In the genomic region with DNA sequence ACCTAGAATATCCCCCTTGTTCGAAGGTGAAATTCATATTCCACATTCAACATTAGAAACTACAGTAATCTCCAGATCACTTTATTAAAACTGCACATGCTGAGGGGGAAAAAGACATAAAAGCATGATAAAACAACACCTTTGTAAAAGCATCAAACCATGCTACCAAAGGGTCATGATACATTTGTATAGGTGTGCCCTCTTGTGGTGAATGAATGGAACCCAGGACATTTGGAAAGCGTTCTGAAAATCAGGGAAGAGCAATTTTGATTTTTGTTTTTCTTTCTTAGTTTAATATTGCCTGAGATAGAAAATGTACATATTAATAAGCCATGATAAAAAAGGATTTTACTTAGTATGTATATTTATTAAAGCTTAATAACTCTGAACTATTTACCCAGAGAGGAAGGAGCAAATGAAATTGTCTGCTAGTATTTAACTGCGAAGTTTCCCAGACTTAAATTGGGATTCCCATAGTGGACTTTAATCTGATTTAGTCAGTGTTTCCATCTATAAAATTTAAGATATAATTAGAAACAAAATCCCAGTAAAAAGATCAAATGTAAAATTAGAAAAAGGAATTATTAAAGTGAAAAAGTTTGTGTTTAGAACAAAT, we compare ENCODE assay signal across 2 cellular contexts.
TF ChIP-seq lines count a peak whose summit lies in the region.

No MANE protein-coding gene starts in this region.

TF ChIP-seq in GM23338, 12 proteins besides CTCF, POLR2A, EP300 and RAD21 (continued from another document):
- TF ChIP-seq, protein P1, sequence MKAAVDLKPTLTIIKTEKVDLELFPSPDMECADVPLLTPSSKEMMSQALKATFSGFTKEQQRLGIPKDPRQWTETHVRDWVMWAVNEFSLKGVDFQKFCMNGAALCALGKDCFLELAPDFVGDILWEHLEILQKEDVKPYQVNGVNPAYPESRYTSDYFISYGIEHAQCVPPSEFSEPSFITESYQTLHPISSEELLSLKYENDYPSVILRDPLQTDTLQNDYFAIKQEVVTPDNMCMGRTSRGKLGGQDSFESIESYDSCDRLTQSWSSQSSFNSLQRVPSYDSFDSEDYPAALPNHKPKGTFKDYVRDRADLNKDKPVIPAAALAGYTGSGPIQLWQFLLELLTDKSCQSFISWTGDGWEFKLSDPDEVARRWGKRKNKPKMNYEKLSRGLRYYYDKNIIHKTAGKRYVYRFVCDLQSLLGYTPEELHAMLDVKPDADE (IDR thresholded peaks at IDR 0.05), result no peak
- TF ChIP-seq ZNF114 (CRISPR knock-in tag; IDR thresholded peaks at IDR 0.05), result no peak
- no peak for TF ChIP-seq POLR2AphosphoS5 (IDR thresholded peaks at IDR 0.05; ENCODE audit: low read depth)
- no peak for TF ChIP-seq ZNF331 (CRISPR knock-in tag; IDR thresholded peaks at IDR 0.05; ENCODE audit: low read depth)
- TF ChIP-seq NANOG (IDR thresholded peaks at IDR 0.05; ENCODE audit: borderline replicate concordance), result no peak
- no peak for TF ChIP-seq CREB1 (CRISPR knock-in tag; IDR thresholded peaks at IDR 0.05; ENCODE audit: low read depth)
- TF ChIP-seq, protein P2, sequence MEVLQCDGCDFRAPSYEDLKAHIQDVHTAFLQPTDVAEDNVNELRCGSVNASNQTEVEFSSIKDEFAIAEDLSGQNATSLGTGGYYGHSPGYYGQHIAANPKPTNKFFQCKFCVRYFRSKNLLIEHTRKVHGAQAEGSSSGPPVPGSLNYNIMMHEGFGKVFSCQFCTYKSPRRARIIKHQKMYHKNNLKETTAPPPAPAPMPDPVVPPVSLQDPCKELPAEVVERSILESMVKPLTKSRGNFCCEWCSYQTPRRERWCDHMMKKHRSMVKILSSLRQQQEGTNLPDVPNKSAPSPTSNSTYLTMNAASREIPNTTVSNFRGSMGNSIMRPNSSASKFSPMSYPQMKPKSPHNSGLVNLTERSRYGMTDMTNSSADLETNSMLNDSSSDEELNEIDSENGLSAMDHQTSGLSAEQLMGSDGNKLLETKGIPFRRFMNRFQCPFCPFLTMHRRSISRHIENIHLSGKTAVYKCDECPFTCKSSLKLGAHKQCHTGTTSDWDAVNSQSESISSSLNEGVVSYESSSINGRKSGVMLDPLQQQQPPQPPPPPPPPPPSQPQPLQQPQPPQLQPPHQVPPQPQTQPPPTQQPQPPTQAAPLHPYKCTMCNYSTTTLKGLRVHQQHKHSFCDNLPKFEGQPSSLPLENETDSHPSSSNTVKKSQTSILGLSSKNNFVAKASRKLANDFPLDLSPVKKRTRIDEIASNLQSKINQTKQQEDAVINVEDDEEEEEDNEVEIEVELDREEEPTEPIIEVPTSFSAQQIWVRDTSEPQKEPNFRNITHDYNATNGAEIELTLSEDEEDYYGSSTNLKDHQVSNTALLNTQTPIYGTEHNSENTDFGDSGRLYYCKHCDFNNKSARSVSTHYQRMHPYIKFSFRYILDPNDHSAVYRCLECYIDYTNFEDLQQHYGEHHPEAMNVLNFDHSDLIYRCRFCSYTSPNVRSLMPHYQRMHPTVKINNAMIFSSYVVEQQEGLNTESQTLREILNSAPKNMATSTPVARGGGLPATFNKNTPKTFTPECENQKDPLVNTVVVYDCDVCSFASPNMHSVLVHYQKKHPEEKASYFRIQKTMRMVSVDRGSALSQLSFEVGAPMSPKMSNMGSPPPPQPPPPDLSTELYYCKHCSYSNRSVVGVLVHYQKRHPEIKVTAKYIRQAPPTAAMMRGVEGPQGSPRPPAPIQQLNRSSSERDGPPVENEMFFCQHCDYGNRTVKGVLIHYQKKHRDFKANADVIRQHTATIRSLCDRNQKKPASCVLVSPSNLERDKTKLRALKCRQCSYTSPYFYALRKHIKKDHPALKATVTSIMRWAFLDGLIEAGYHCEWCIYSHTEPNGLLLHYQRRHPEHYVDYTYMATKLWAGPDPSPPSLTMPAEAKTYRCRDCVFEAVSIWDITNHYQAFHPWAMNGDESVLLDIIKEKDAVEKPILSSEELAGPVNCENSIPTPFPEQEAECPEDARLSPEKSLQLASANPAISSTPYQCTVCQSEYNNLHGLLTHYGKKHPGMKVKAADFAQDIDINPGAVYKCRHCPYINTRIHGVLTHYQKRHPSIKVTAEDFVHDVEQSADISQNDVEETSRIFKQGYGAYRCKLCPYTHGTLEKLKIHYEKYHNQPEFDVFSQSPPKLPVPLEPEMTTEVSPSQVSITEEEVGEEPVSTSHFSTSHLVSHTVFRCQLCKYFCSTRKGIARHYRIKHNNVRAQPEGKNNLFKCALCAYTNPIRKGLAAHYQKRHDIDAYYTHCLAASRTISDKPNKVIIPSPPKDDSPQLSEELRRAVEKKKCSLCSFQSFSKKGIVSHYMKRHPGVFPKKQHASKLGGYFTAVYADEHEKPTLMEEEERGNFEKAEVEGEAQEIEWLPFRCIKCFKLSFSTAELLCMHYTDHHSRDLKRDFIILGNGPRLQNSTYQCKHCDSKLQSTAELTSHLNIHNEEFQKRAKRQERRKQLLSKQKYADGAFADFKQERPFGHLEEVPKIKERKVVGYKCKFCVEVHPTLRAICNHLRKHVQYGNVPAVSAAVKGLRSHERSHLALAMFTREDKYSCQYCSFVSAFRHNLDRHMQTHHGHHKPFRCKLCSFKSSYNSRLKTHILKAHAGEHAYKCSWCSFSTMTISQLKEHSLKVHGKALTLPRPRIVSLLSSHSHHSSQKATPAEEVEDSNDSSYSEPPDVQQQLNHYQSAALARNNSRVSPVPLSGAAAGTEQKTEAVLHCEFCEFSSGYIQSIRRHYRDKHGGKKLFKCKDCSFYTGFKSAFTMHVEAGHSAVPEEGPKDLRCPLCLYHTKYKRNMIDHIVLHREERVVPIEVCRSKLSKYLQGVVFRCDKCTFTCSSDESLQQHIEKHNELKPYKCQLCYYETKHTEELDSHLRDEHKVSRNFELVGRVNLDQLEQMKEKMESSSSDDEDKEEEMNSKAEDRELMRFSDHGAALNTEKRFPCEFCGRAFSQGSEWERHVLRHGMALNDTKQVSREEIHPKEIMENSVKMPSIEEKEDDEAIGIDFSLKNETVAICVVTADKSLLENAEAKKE (CRISPR knock-in tag; IDR thresholded peaks at IDR 0.05), result no peak

TF ChIP-seq in liver, 16 proteins besides CTCF, POLR2A, EP300 and RAD21 (continued from another document):
- TF ChIP-seq, protein P3, sequence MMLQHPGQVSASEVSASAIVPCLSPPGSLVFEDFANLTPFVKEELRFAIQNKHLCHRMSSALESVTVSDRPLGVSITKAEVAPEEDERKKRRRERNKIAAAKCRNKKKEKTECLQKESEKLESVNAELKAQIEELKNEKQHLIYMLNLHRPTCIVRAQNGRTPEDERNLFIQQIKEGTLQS (IDR thresholded peaks at IDR 0.05), result no peak
- TF ChIP-seq EGR1 (IDR thresholded peaks at IDR 0.05; ENCODE audit: low read depth in 2 of 2) (no peak), HNF4G (IDR thresholded peaks at IDR 0.05) (no peak), SP1 (IDR thresholded peaks at IDR 0.05) (no peak)
- TF ChIP-seq, protein P4, sequence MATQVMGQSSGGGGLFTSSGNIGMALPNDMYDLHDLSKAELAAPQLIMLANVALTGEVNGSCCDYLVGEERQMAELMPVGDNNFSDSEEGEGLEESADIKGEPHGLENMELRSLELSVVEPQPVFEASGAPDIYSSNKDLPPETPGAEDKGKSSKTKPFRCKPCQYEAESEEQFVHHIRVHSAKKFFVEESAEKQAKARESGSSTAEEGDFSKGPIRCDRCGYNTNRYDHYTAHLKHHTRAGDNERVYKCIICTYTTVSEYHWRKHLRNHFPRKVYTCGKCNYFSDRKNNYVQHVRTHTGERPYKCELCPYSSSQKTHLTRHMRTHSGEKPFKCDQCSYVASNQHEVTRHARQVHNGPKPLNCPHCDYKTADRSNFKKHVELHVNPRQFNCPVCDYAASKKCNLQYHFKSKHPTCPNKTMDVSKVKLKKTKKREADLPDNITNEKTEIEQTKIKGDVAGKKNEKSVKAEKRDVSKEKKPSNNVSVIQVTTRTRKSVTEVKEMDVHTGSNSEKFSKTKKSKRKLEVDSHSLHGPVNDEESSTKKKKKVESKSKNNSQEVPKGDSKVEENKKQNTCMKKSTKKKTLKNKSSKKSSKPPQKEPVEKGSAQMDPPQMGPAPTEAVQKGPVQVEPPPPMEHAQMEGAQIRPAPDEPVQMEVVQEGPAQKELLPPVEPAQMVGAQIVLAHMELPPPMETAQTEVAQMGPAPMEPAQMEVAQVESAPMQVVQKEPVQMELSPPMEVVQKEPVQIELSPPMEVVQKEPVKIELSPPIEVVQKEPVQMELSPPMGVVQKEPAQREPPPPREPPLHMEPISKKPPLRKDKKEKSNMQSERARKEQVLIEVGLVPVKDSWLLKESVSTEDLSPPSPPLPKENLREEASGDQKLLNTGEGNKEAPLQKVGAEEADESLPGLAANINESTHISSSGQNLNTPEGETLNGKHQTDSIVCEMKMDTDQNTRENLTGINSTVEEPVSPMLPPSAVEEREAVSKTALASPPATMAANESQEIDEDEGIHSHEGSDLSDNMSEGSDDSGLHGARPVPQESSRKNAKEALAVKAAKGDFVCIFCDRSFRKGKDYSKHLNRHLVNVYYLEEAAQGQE (IDR thresholded peaks at IDR 0.05), result no peak
